ENCODE assay signal across 29 cellular contexts in genomic region chr16:85971877-85972638, GRCh38.
"Had no signal": no experiment of that assay in that cellular context is flagged by ENCODE, and none has a peak within 500 bp of the region (broad histone marks: within the 10 kb centered on the region; RNA-seq: fewer than 3 reads in every experiment).

No MANE protein-coding gene starts in this region.

- H3K27me3 Mint-ChIP-seq: central memory CD8-positive, alpha-beta T cell; naive B cell had no signal

- H3K27ac ChIP-seq: breast epithelium, left ventricle myocardium inferior, ovary, tibial nerve had no signal

- DNase-seq: activated CD4-positive, alpha-beta T cell treated with anti-CD3 and anti-CD28 coated beads, Interleukin-2, amount 50 U/mL, for 1 hour; activated CD4-positive, CD25-positive, alpha-beta regulatory T cell; activated CD8-positive, alpha-beta T cell treated with anti-CD3 and anti-CD28 coated beads for 36 hours; activated effector memory CD4-positive, alpha-beta T cell treated with anti-CD3 and anti-CD28 coated beads, Interleukin-2, amount 50 U/mL, for 16 hours; activated naive CD4-positive, alpha-beta T cell treated with anti-CD3 and anti-CD28 coated beads, Interleukin-2, amount 10 ng/mL, durations not matched to agents 7 days and 5 days; activated T-cell treated with anti-CD3 and anti-CD28 coated beads for 4 hours; dermis blood vessel endothelial cell; effector CD4-positive, alpha-beta T cell; left ventricle myocardium inferior; naive B cell; nephron progenitor cell; ovary; retina; stimulated activated CD4-positive, alpha-beta T cell treated with anti-CD3 and anti-CD28 coated beads, Interleukin-1b, Interleukin-23, amount 100 ng/mL, for 48 hours; stimulated activated CD4-positive, alpha-beta T cell treated with anti-CD3 and anti-CD28 coated beads, Interleukin-4, amount 100 ng/mL, for 4 hours; stimulated activated CD8-positive, alpha-beta memory T cell treated with anti-CD3 and anti-CD28 coated beads, Interleukin-4, amount 100 ng/mL, for 48 hours; stimulated activated naive CD4-positive, alpha-beta T cell treated with Interleukin-2 at 50 U/mL for 16 hours; T-helper 1 cell had no signal

- H3K36me3 ChIP-seq: breast epithelium, left ventricle myocardium inferior, ovary, tibial nerve had no signal

- H3K4me1 ChIP-seq: breast epithelium, left ventricle myocardium inferior had no signal

- H3K4me3 ChIP-seq: breast epithelium, left ventricle myocardium inferior, lung, ovary, skin epidermis, tibial nerve had no signal

- H3K36me3 Mint-ChIP-seq: naive B cell had no signal

- ATAC-seq: activated CD8-positive, alpha-beta T cell treated with anti-CD3 and anti-CD28 coated beads for 36 hours; sciatic nerve had no signal

- H3K4me3 Mint-ChIP-seq: activated CD8-positive, alpha-beta T cell treated with anti-CD3 and anti-CD28 coated beads for 36 hours; activated naive CD4-positive, alpha-beta T cell treated with anti-CD3 and anti-CD28 coated beads, Interleukin-2, amount 10 ng/mL, durations not matched to agents 7 days and 5 days; activated T-helper 1 cell treated with anti-CD3 and anti-CD28 coated beads, Interleukin-12 subunit alpha, Interleukin-12 subunit beta, Interleukin-2, Interleukin-4 antibody, amounts not matched to agents 30 ng/mL and 10 ng/mL and 1 ng/mL, durations not matched to agents 14 hours and 24 hours and 36 hours; central memory CD8-positive, alpha-beta T cell; naive B cell; nephron progenitor cell had no signal

- FAIRE-seq: frontal cortex, islet of Langerhans, urothelium cell line had no signal

- H3K4me1 Mint-ChIP-seq: central memory CD8-positive, alpha-beta T cell had no signal

- H3K27me3 ChIP-seq: ovary, tibial nerve had no signal

- H3K9me3 Mint-ChIP-seq: central memory CD8-positive, alpha-beta T cell; naive B cell had no signal

- H3K27ac Mint-ChIP-seq: activated CD8-positive, alpha-beta T cell treated with anti-CD3 and anti-CD28 coated beads for 36 hours; activated naive CD4-positive, alpha-beta T cell treated with anti-CD3 and anti-CD28 coated beads, Interleukin-2, amount 10 ng/mL, durations not matched to agents 7 days and 5 days; activated T-helper 1 cell treated with anti-CD3 and anti-CD28 coated beads, Interleukin-12 subunit alpha, Interleukin-12 subunit beta, Interleukin-2, Interleukin-4 antibody, amounts not matched to agents 30 ng/mL and 10 ng/mL and 1 ng/mL, durations not matched to agents 14 hours and 24 hours and 36 hours; nephron progenitor cell; progenitor cell of endocrine pancreas had no signal

- H3K9me3 ChIP-seq: breast epithelium, left ventricle myocardium inferior, ovary, tibial nerve had no signal
